In genomic region chr2:46632349-46632748, GRCh38 we compare ENCODE assay signal across 9 cellular contexts. TPM values are rescaled to one million over a fixed set of nuclear protein-coding genes. Genes with fewer than 3 reads are reported as not detected.
DNase-seq lines count a peak whose midpoint lies in the region; ATAC-seq and TF ChIP-seq lines count a peak whose summit lies in the region.
"Had no signal": no experiment of that assay in that cellular context is flagged by ENCODE, and none has a peak within 500 bp of the region (broad histone marks: within the 10 kb centered on the region; RNA-seq: fewer than 3 reads in every experiment).

No MANE protein-coding gene starts in this region.

- H3K9me3 ChIP-seq in upper lobe of right lung (no peaks in the 10 kb centered on the region), colonic mucosa (no peaks in the 10 kb centered on the region)

- DNase-seq in EH (ENCODE audit: low read depth) (peak; percentile 80), iPS-NIHi7 (ENCODE audit: extremely low spot score) (peak; percentile 36), upper lobe of right lung (no peak), colonic mucosa (no peak), sciatic nerve (ENCODE audit: low spot score) (no peak)
- DNase-seq in activated T-cell treated with anti-CD3 and anti-CD28 coated beads, Interleukin-2, amount 50 U/mL, for 4 hours, result no peak

- H3K36me3 ChIP-seq in KMS-11 (ENCODE audit: insufficient read depth), result no peaks in the 10 kb centered on the region
- H3K36me3 ChIP-seq in upper lobe of right lung, result peaks cover 16% of the 10 kb centered on the region
- no peaks in the 10 kb centered on the region for H3K36me3 ChIP-seq in colonic mucosa

- peaks cover 9% of the 10 kb centered on the region for H3K36me3 Mint-ChIP-seq in activated T-cell treated with anti-CD3 and anti-CD28 coated beads, Interleukin-2, amount 50 U/mL, for 4 hours (ENCODE audit: insufficient read depth)

- intact Hi-C loops in upper lobe of right lung (cut with DNase I) (no loop called here), colonic mucosa (cut with DNase I) (loop anchor here (5.0 to 10.0 kb wide), 2 partner anchors 255 to 692 kb away; no protein-coding TSS in a partner anchor), sciatic nerve (cut with DNase I) (loop anchor here (5.0 kb wide), 1 partner anchor 255 kb away; no protein-coding TSS in a partner anchor)

- ATAC-seq in upper lobe of right lung (peak; percentile 60), sciatic nerve (no peak)
- no peak for ATAC-seq in activated T-cell treated with anti-CD3 and anti-CD28 coated beads, Interleukin-2, amount 50 U/mL, for 4 hours

- TF ChIP-seq CTCF in KMS-11 (conservative IDR thresholded peaks at IDR 0.05; ENCODE audit: low read depth, low read length) (peak; percentile 50; the same call in 1 of the 2 replicates), WI38 (IDR thresholded peaks at IDR 0.05; ENCODE audit: low read depth, low read length) (peak; percentile 30; the same call in 1 of the 2 replicates), upper lobe of right lung (IDR thresholded peaks at IDR 0.05) (peak; percentile 57), colonic mucosa (IDR thresholded peaks at IDR 0.05) (no peak)

- H3K27me3 Mint-ChIP-seq in activated T-cell treated with anti-CD3 and anti-CD28 coated beads, Interleukin-2, amount 50 U/mL, for 4 hours (ENCODE audit: low read depth), result no peaks in the 10 kb centered on the region

- no peaks in the 10 kb centered on the region for H3K27me3 ChIP-seq in KMS-11 (ENCODE audit: insufficient read depth, low read depth)
- no peaks in the 10 kb centered on the region for H3K27me3 ChIP-seq in upper lobe of right lung
- no peaks in the 10 kb centered on the region for H3K27me3 ChIP-seq in colonic mucosa

- no peak overlapping the region for H3K4me3 ChIP-seq in KMS-11 (IDR thresholded peaks at IDR 0.05; ENCODE audit: insufficient read depth, low read depth, low read length)
- no peak overlapping the region for H3K4me3 ChIP-seq in WI38 (ENCODE audit: low read depth, low read length)
- no peak overlapping the region for H3K4me3 ChIP-seq in upper lobe of right lung
- H3K4me3 ChIP-seq in colonic mucosa, result no peak overlapping the region

- H3K27ac ChIP-seq in KMS-11 (no peak overlapping the region), upper lobe of right lung (no peak overlapping the region), colonic mucosa (no peak overlapping the region)

- H3K4me1 ChIP-seq in KMS-11 (ENCODE audit: low read depth, poor library complexity, severe bottlenecking) (no peaks in the 10 kb centered on the region), upper lobe of right lung (no peaks in the 10 kb centered on the region), colonic mucosa (no peaks in the 10 kb centered on the region)

- H3K9me3 Mint-ChIP-seq in activated T-cell treated with anti-CD3 and anti-CD28 coated beads, Interleukin-2, amount 50 U/mL, for 4 hours, result no peaks in the 10 kb centered on the region
- H3K9me3 Mint-ChIP-seq: T-helper 1 cell treated with Interleukin-12 subunit alpha and Interleukin-12 subunit beta and Interleukin-4 antibody, amounts not matched to agents 30 μg/mL and 1 μg/mL, for 36 hours had no signal

- H3K79me2 ChIP-seq in KMS-11 (ENCODE audit: insufficient read depth, low read depth), result no peaks in the 10 kb centered on the region

- no peak overlapping the region for H3K4me2 ChIP-seq in KMS-11

- H3K4me1 Mint-ChIP-seq in activated T-cell treated with anti-CD3 and anti-CD28 coated beads, Interleukin-2, amount 50 U/mL, for 4 hours (ENCODE audit: low read depth), result peaks cover 7% of the 10 kb centered on the region

- H3K9ac ChIP-seq in KMS-11 (no peak overlapping the region), colonic mucosa (ENCODE audit: low read depth in 2 of 2, low read length in 2 of 2) (no peak overlapping the region)

- no peaks in the 10 kb centered on the region for H4K20me1 ChIP-seq in KMS-11 (ENCODE audit: insufficient read depth)

- H3K4me3 Mint-ChIP-seq in activated T-cell treated with anti-CD3 and anti-CD28 coated beads, Interleukin-2, amount 50 U/mL, for 4 hours, result no peak overlapping the region
- H3K4me3 Mint-ChIP-seq: T-helper 1 cell treated with Interleukin-12 subunit alpha and Interleukin-12 subunit beta and Interleukin-4 antibody, amounts not matched to agents 30 μg/mL and 1 μg/mL, for 36 hours had no signal

- H2AFZ ChIP-seq in KMS-11 (ENCODE audit: low read depth), result no peak overlapping the region

RNA-seq across cellular contexts. Expression of gene CRIPT, which starts 15.3 kb away (rescaled TPM):
- total RNA-seq in upper lobe of right lung (15.3 TPM), colonic mucosa (10 to 100 TPM; 10.0 to 13.6 TPM), sciatic nerve (21.8 TPM)
- total RNA-seq in activated T-cell treated with anti-CD3 and anti-CD28 coated beads, Interleukin-2, amount 50 U/mL, for 4 hours, result 1 to 10 TPM; 7.4 to 9.0 (median 8.9) TPM

RNA-seq across cellular contexts. Expression of gene PIGF, which starts 15.5 kb away (rescaled TPM):
- total RNA-seq in upper lobe of right lung (21.9 TPM), colonic mucosa (10 to 100 TPM; 28.1 to 36.0 TPM), sciatic nerve (24.3 TPM)
- total RNA-seq in activated T-cell treated with anti-CD3 and anti-CD28 coated beads, Interleukin-2, amount 50 U/mL, for 4 hours, result 10 to 100 TPM; 13.2 to 14.2 (median 14.0) TPM

Comparison
In these comparisons a context has a peak if more than half of its experiments do, and no peak if none do; other contexts are left out.
1. DNase-seq: peak in EH (single experiment) and iPS-NIHi7 (single experiment); none in upper lobe of right lung (single experiment), activated T-cell treated with anti-CD3 and anti-CD28 coated beads, Interleukin-2, amount 50 U/mL, for 4 hours (single experiment), colonic mucosa (single experiment) and sciatic nerve (single experiment).